Comparison of ENCODE assay signal across 17 cellular contexts in the genomic region with DNA sequence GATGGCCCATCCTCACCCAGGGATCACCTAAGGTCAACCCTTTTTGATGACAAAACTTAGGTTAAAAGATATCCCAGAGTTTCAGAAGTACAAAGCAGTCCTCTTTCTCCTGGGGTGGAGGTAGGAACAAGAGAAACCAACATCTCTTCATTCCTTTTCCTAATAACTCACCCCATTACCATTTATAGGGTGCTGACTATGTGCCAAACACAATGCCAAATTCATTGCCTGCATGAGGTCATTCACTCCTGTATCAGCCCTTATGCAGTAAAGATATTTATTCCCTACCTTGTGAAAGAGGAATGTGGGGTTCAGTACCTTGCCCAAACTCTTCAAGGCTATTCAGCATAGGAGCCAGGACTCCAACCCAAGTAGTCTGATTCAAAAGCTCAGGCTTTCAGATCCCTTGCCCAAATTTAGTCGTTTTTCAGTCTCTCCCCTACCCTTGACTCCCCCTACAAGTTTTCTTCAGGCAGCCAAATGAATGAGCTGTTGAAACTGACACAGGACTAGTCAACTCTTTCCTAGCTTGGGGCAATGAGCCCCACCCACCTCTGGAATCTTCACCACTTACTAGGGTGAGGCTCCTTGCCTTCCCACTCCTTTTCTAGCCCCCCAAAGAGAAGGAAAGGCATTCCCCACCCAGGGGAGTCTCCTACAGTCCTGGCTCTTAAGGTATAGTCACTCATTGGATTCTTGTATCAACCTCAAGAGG. TPM values are rescaled to one million over a fixed set of nuclear protein-coding genes. Genes with fewer than 3 reads are reported as not detected.
"Had no signal": no experiment of that assay in that cellular context is flagged by ENCODE, and none has a peak within 500 bp of the region (broad histone marks: within the 10 kb centered on the region; RNA-seq: fewer than 3 reads in every experiment).

No MANE protein-coding gene starts in this region.

- H3K27ac Mint-ChIP-seq: activated naive CD8-positive, alpha-beta T cell; naive thymus-derived CD4-positive, alpha-beta T cell; stimulated activated memory B cell treated with anti-CD40 and anti-IgM and Interleukin-4, amounts not matched to agents 10 μg/mL and 1 μg/mL and 100 μg/mL, for 72 hours; T-cell had no signal

- H3K36me3 ChIP-seq: brain microvascular endothelial cell, neutrophil, upper lobe of left lung had no signal

- H3K27ac ChIP-seq: brain microvascular endothelial cell, neutrophil, upper lobe of left lung had no signal

- H3K4me3 ChIP-seq: upper lobe of left lung had no signal

- H3K4me1 Mint-ChIP-seq: stimulated activated memory B cell treated with anti-CD40 and anti-IgM and Interleukin-4, amounts not matched to agents 10 μg/mL and 1 μg/mL and 100 μg/mL, for 72 hours; T-cell had no signal

- H3K27me3 ChIP-seq: brain microvascular endothelial cell, neutrophil, upper lobe of left lung had no signal

- H3K4me3 Mint-ChIP-seq: activated naive CD8-positive, alpha-beta T cell; activated T-cell treated with anti-CD3 and anti-CD28 coated beads, Interleukin-2, amount 50 U/mL, for 4 hours; naive thymus-derived CD4-positive, alpha-beta T cell; stimulated activated memory B cell treated with anti-CD40 and anti-IgM and Interleukin-4, amounts not matched to agents 10 μg/mL and 1 μg/mL and 100 μg/mL, for 72 hours; T-cell had no signal

- H3K9me3 ChIP-seq: neutrophil, upper lobe of left lung had no signal

- H3K9me3 Mint-ChIP-seq: activated T-cell treated with anti-CD3 and anti-CD28 coated beads, Interleukin-2, amount 50 U/mL, for 4 hours; stimulated activated memory B cell treated with anti-CD40 and anti-IgM and Interleukin-4, amounts not matched to agents 10 μg/mL and 1 μg/mL and 100 μg/mL, for 72 hours; T-cell had no signal

- ATAC-seq: activated T-cell treated with anti-CD3 and anti-CD28 coated beads, Interleukin-2, amount 50 U/mL, for 4 hours; naive thymus-derived CD4-positive, alpha-beta T cell; stimulated activated memory B cell treated with anti-CD40 and anti-IgM and Interleukin-4, amounts not matched to agents 10 μg/mL and 1 μg/mL and 100 μg/mL, for 72 hours; T-cell had no signal

- DNase-seq: activated CD4-positive, alpha-beta T cell treated with anti-CD3 and anti-CD28 coated beads for 1 hour; activated CD4-positive, alpha-beta T cell treated with anti-CD3 and anti-CD28 coated beads, Interleukin-2, amount 50 U/mL, for 48 hours; activated gamma-delta T cell; activated T-cell treated with anti-CD3 and anti-CD28 coated beads, Interleukin-2, amount 50 U/mL, for 4 hours; brain microvascular endothelial cell; effector CD4-positive, alpha-beta T cell; glutamatergic neuron; naive thymus-derived CD4-positive, alpha-beta T cell; posterior cingulate gyrus; T-cell; T1000; upper lobe of left lung had no signal

- H3K36me3 Mint-ChIP-seq: activated naive CD8-positive, alpha-beta T cell; naive thymus-derived CD4-positive, alpha-beta T cell; stimulated activated memory B cell treated with anti-CD40 and anti-IgM and Interleukin-4, amounts not matched to agents 10 μg/mL and 1 μg/mL and 100 μg/mL, for 72 hours; T-cell had no signal

RNA-seq across cellular contexts. Expression of a gene that starts 5.9 kb away (rescaled TPM):
- total RNA-seq: activated T-cell treated with anti-CD3 and anti-CD28 coated beads, Interleukin-2, amount 50 U/mL, for 4 hours; lung microvascular endothelial cell; mononuclear cell; naive thymus-derived CD4-positive, alpha-beta T cell; T-cell; upper lobe of left lung had no signal

RNA-seq across cellular contexts. Expression of a gene that starts 8.9 kb away (rescaled TPM):
- total RNA-seq: activated T-cell treated with anti-CD3 and anti-CD28 coated beads, Interleukin-2, amount 50 U/mL, for 4 hours; lung microvascular endothelial cell; naive thymus-derived CD4-positive, alpha-beta T cell; T-cell; upper lobe of left lung had no signal

RNA-seq across cellular contexts. Expression of a gene that starts 31.8 kb away (rescaled TPM):
- total RNA-seq: activated T-cell treated with anti-CD3 and anti-CD28 coated beads, Interleukin-2, amount 50 U/mL, for 4 hours; lung microvascular endothelial cell; mononuclear cell; naive thymus-derived CD4-positive, alpha-beta T cell; T-cell; upper lobe of left lung had no signal

RNA-seq across cellular contexts. Expression of a gene that starts 43.6 kb away (rescaled TPM):
- total RNA-seq: activated T-cell treated with anti-CD3 and anti-CD28 coated beads, Interleukin-2, amount 50 U/mL, for 4 hours; lung microvascular endothelial cell; naive thymus-derived CD4-positive, alpha-beta T cell; T-cell had no signal

RNA-seq across cellular contexts. Expression of a gene that starts 52.7 kb away (rescaled TPM):
- total RNA-seq: naive thymus-derived CD4-positive, alpha-beta T cell had no signal
